ENCODE assay signal across 29 cellular contexts in the genomic region with DNA sequence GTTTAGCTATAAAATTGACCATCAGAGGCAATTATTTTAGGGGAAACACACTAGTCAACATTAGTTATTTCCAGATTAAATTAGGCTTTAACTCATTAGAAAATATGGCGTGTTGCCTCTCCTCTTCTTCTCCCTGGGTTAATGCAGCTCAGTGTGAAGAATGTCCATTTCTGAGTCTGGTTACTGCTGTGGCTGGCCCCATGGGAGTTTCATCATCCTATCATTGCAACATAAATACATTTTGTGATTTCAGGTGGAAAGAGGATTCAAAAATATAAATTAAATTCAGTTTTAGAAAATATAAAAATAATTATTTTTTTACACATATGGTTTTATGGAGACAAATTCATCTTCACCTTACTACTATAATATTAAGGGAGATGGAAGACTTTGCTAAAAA.
"Had no signal": no experiment of that assay in that cellular context is flagged by ENCODE, and none has a peak within 500 bp of the region (broad histone marks: within the 10 kb centered on the region; RNA-seq: fewer than 3 reads in every experiment).

No MANE protein-coding gene starts in this region.

- H3K27ac ChIP-seq: colonic mucosa, epithelial cell of prostate, heart right ventricle, left ventricle myocardium inferior, lower lobe of right lung, ovary, psoas muscle, sigmoid colon, thoracic aorta, tibial nerve, upper lobe of left lung had no signal

- ATAC-seq: esophagus mucosa; heart right ventricle; left colon; lower lobe of right lung; natural killer cell; psoas muscle; right cardiac atrium; stimulated activated naive B cell treated with anti-CD40 and anti-IgM and Interleukin-4, amounts not matched to agents 10 μg/mL and 1 μg/mL and 100 μg/mL, for 72 hours had no signal

- H3K4me3 ChIP-seq: colonic mucosa, heart right ventricle, left ventricle myocardium inferior, lower lobe of right lung, ovary, psoas muscle, sigmoid colon, thoracic aorta, tibial nerve, upper lobe of left lung had no signal

- H3K4me1 ChIP-seq: colonic mucosa, heart right ventricle, left ventricle myocardium inferior, lower lobe of right lung, psoas muscle, upper lobe of left lung had no signal

- H3K9me3 ChIP-seq: colonic mucosa, heart right ventricle, left ventricle myocardium inferior, lower lobe of right lung, ovary, psoas muscle, sigmoid colon, thoracic aorta, tibial nerve, upper lobe of left lung had no signal

- DNase-seq: colonic mucosa; effector CD8-positive, alpha-beta T cell; endodermal cell; foreskin melanocyte; glutamatergic neuron; heart right ventricle; hippocampal formation; immature natural killer cell; islet precursor cell; kidney glomerular epithelial cell; left colon; left ventricle myocardium inferior; lower lobe of right lung; natural killer cell; occipital lobe; ovary; posterior cingulate gyrus; psoas muscle; right cardiac atrium; sigmoid colon; small intestine; stimulated activated CD4-positive, alpha-beta T cell treated with anti-CD3 and anti-CD28 coated beads, Interleukin-15, amount 100 ng/mL, for 24 hours; stimulated activated CD4-positive, alpha-beta T cell treated with anti-CD3 and anti-CD28 coated beads, Interleukin-2, amount 100 ng/mL, for 48 hours; stimulated activated naive B cell treated with anti-CD40 and anti-IgM and Interleukin-4, amounts not matched to agents 10 μg/mL and 1 μg/mL and 100 μg/mL, for 72 hours; upper lobe of left lung had no signal

- H3K36me3 ChIP-seq: colonic mucosa, heart right ventricle, left ventricle myocardium inferior, lower lobe of right lung, ovary, sigmoid colon, thoracic aorta, tibial nerve, upper lobe of left lung had no signal

- H3K27me3 ChIP-seq: colonic mucosa, heart right ventricle, ovary, sigmoid colon, tibial nerve, upper lobe of left lung had no signal
